In genomic region chr16:88973415-88974050, GRCh38 we compare ENCODE assay signal across 23 cellular contexts. TPM values are rescaled to one million over a fixed set of nuclear protein-coding genes. Genes with fewer than 3 reads are reported as not detected.
"Had no signal": no experiment of that assay in that cellular context is flagged by ENCODE, and none has a peak within 500 bp of the region (broad histone marks: within the 10 kb centered on the region; RNA-seq: fewer than 3 reads in every experiment).

No MANE protein-coding gene starts in this region.

- H3K4me1 Mint-ChIP-seq: central memory CD8-positive, alpha-beta T cell had no signal

- H3K27ac Mint-ChIP-seq: activated CD4-positive, alpha-beta T cell treated with anti-CD3 and anti-CD28 coated beads, Interleukin-2, amount 10 ng/mL, durations not matched to agents 7 days and 5 days; activated CD8-positive, alpha-beta T cell treated with anti-CD3 and anti-CD28 coated beads, Interleukin-2, amount 10 ng/mL, durations not matched to agents 7 days and 5 days; activated T-cell treated with anti-CD3 and anti-CD28 coated beads, Interleukin-2, amount 50 U/mL, for 72 hours had no signal

- H3K4me3 ChIP-seq: colonic mucosa, left lung, prostate gland, right lobe of liver, testis, upper lobe of left lung had no signal

- H3K4me1 ChIP-seq: colonic mucosa, prostate gland, right lobe of liver, testis had no signal

- H3K4me3 Mint-ChIP-seq: activated CD4-positive, alpha-beta T cell treated with anti-CD3 and anti-CD28 coated beads, Interleukin-2, amount 10 ng/mL, durations not matched to agents 7 days and 5 days; activated CD8-positive, alpha-beta T cell treated with anti-CD3 and anti-CD28 coated beads, Interleukin-2, amount 10 ng/mL, durations not matched to agents 7 days and 5 days; activated T-cell treated with anti-CD3 and anti-CD28 coated beads, Interleukin-2, amount 50 U/mL, for 72 hours; central memory CD8-positive, alpha-beta T cell had no signal

- H3K36me3 ChIP-seq: brain microvascular endothelial cell, colonic mucosa, left lung, prostate gland, right lobe of liver, upper lobe of left lung had no signal

- DNase-seq: activated CD4-positive, alpha-beta T cell treated with anti-CD3 and anti-CD28 coated beads, Interleukin-2, amount 10 ng/mL, durations not matched to agents 7 days and 5 days; activated CD8-positive, alpha-beta T cell treated with anti-CD3 and anti-CD28 coated beads, Interleukin-2, amount 10 ng/mL, durations not matched to agents 7 days and 5 days; activated effector memory CD4-positive, alpha-beta T cell treated with anti-CD3 and anti-CD28 coated beads, Interleukin-2, amount 50 U/mL, for 16 hours; activated naive CD4-positive, alpha-beta T cell treated with anti-CD3 and anti-CD28 coated beads, Interleukin-2, amount 50 U/mL, for 16 hours; activated T-cell treated with anti-CD3 and anti-CD28 coated beads, Interleukin-2, amount 50 U/mL, for 72 hours; aorta; brain microvascular endothelial cell; colonic mucosa; foreskin melanocyte; head of caudate nucleus; kidney; right lobe of liver; small intestine; stimulated activated CD4-positive, alpha-beta T cell treated with anti-CD3 and anti-CD28 coated beads, Interleukin-4, amount 100 ng/mL, for 1 hour; T-helper 9 cell; testis had no signal

- H3K27ac ChIP-seq: brain microvascular endothelial cell, colonic mucosa, left lung, prostate gland, right lobe of liver, testis, upper lobe of left lung had no signal

- H3K27me3 ChIP-seq: colonic mucosa, right lobe of liver, testis, upper lobe of left lung had no signal

- ATAC-seq: activated CD4-positive, CD25-positive, alpha-beta regulatory T cell treated with anti-CD3 and anti-CD28 coated beads, Interleukin-2, amount 50 U/mL, for 24 hours; activated CD8-positive, alpha-beta T cell treated with anti-CD3 and anti-CD28 coated beads, Interleukin-2, amount 10 ng/mL, durations not matched to agents 7 days and 5 days; activated T-cell treated with anti-CD3 and anti-CD28 coated beads, Interleukin-2, amount 50 U/mL, for 72 hours; left lung; right lobe of liver had no signal

- H3K9me3 ChIP-seq: colonic mucosa, left lung, prostate gland, right lobe of liver, testis, upper lobe of left lung had no signal

- FAIRE-seq: kidney, small intestine had no signal

- H3K9me3 Mint-ChIP-seq: activated CD4-positive, alpha-beta T cell treated with anti-CD3 and anti-CD28 coated beads, Interleukin-2, amount 10 ng/mL, durations not matched to agents 7 days and 5 days; activated T-cell treated with anti-CD3 and anti-CD28 coated beads, Interleukin-2, amount 50 U/mL, for 72 hours; central memory CD8-positive, alpha-beta T cell had no signal

RNA-seq across cellular contexts. Expression of gene CBFA2T3, which starts 3.5 kb away (rescaled TPM):
- total RNA-seq: activated CD4-positive, alpha-beta T cell treated with anti-CD3 and anti-CD28 coated beads, Interleukin-2, amount 10 ng/mL, durations not matched to agents 7 days and 5 days; activated CD8-positive, alpha-beta T cell treated with anti-CD3 and anti-CD28 coated beads, Interleukin-2, amount 10 ng/mL, durations not matched to agents 7 days and 5 days; lung microvascular endothelial cell; osteocyte had no signal
